Comparison of ENCODE assay signal across 1 cellular context in the genomic region with DNA sequence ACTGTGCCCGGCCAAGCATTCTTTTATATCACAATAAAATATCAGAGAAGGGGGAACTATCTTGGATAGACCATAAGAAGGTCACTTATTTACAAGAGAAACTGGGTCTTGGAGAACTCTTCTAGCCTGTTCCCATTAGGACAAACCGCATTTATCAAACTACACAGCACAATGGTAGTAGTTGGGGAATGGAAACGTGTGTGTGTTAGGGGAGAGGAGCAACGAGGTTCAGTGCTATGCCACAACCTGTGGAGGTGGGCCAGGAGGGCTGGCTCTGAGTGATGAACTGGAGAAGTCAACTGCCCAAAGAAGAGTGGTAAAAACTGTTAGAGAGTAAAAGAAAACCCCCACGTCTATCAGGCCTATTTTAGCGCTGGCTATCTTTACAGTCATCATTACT.
TF ChIP-seq lines count a peak whose summit lies in the region.

No MANE protein-coding gene starts in this region.

TF ChIP-seq in GM23338, 12 proteins besides CTCF, POLR2A, EP300 and RAD21:
- TF ChIP-seq, protein P1, sequence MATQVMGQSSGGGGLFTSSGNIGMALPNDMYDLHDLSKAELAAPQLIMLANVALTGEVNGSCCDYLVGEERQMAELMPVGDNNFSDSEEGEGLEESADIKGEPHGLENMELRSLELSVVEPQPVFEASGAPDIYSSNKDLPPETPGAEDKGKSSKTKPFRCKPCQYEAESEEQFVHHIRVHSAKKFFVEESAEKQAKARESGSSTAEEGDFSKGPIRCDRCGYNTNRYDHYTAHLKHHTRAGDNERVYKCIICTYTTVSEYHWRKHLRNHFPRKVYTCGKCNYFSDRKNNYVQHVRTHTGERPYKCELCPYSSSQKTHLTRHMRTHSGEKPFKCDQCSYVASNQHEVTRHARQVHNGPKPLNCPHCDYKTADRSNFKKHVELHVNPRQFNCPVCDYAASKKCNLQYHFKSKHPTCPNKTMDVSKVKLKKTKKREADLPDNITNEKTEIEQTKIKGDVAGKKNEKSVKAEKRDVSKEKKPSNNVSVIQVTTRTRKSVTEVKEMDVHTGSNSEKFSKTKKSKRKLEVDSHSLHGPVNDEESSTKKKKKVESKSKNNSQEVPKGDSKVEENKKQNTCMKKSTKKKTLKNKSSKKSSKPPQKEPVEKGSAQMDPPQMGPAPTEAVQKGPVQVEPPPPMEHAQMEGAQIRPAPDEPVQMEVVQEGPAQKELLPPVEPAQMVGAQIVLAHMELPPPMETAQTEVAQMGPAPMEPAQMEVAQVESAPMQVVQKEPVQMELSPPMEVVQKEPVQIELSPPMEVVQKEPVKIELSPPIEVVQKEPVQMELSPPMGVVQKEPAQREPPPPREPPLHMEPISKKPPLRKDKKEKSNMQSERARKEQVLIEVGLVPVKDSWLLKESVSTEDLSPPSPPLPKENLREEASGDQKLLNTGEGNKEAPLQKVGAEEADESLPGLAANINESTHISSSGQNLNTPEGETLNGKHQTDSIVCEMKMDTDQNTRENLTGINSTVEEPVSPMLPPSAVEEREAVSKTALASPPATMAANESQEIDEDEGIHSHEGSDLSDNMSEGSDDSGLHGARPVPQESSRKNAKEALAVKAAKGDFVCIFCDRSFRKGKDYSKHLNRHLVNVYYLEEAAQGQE (IDR thresholded peaks at IDR 0.05; ENCODE audit: unreplicated experiment): no peak
- TF ChIP-seq CREB1 (CRISPR knock-in tag; IDR thresholded peaks at IDR 0.05; ENCODE audit: low read depth) (no peak), POLR2AphosphoS5 (IDR thresholded peaks at IDR 0.05; ENCODE audit: low read depth) (no peak), ZNF331 (CRISPR knock-in tag; IDR thresholded peaks at IDR 0.05; ENCODE audit: low read depth) (no peak), EZH2phosphoT487 (IDR thresholded peaks at IDR 0.05; ENCODE audit: unreplicated experiment) (no peak), JUNB (IDR thresholded peaks at IDR 0.05; ENCODE audit: unreplicated experiment) (no peak), NANOG (IDR thresholded peaks at IDR 0.05; ENCODE audit: borderline replicate concordance) (no peak), EZH2 (IDR thresholded peaks at IDR 0.05; ENCODE audit: low read depth, unreplicated experiment) (no peak), ZNF114 (CRISPR knock-in tag; IDR thresholded peaks at IDR 0.05) (no peak), STAT1 (IDR thresholded peaks at IDR 0.05; ENCODE audit: unreplicated experiment) (no peak)
- TF ChIP-seq, protein P2, sequence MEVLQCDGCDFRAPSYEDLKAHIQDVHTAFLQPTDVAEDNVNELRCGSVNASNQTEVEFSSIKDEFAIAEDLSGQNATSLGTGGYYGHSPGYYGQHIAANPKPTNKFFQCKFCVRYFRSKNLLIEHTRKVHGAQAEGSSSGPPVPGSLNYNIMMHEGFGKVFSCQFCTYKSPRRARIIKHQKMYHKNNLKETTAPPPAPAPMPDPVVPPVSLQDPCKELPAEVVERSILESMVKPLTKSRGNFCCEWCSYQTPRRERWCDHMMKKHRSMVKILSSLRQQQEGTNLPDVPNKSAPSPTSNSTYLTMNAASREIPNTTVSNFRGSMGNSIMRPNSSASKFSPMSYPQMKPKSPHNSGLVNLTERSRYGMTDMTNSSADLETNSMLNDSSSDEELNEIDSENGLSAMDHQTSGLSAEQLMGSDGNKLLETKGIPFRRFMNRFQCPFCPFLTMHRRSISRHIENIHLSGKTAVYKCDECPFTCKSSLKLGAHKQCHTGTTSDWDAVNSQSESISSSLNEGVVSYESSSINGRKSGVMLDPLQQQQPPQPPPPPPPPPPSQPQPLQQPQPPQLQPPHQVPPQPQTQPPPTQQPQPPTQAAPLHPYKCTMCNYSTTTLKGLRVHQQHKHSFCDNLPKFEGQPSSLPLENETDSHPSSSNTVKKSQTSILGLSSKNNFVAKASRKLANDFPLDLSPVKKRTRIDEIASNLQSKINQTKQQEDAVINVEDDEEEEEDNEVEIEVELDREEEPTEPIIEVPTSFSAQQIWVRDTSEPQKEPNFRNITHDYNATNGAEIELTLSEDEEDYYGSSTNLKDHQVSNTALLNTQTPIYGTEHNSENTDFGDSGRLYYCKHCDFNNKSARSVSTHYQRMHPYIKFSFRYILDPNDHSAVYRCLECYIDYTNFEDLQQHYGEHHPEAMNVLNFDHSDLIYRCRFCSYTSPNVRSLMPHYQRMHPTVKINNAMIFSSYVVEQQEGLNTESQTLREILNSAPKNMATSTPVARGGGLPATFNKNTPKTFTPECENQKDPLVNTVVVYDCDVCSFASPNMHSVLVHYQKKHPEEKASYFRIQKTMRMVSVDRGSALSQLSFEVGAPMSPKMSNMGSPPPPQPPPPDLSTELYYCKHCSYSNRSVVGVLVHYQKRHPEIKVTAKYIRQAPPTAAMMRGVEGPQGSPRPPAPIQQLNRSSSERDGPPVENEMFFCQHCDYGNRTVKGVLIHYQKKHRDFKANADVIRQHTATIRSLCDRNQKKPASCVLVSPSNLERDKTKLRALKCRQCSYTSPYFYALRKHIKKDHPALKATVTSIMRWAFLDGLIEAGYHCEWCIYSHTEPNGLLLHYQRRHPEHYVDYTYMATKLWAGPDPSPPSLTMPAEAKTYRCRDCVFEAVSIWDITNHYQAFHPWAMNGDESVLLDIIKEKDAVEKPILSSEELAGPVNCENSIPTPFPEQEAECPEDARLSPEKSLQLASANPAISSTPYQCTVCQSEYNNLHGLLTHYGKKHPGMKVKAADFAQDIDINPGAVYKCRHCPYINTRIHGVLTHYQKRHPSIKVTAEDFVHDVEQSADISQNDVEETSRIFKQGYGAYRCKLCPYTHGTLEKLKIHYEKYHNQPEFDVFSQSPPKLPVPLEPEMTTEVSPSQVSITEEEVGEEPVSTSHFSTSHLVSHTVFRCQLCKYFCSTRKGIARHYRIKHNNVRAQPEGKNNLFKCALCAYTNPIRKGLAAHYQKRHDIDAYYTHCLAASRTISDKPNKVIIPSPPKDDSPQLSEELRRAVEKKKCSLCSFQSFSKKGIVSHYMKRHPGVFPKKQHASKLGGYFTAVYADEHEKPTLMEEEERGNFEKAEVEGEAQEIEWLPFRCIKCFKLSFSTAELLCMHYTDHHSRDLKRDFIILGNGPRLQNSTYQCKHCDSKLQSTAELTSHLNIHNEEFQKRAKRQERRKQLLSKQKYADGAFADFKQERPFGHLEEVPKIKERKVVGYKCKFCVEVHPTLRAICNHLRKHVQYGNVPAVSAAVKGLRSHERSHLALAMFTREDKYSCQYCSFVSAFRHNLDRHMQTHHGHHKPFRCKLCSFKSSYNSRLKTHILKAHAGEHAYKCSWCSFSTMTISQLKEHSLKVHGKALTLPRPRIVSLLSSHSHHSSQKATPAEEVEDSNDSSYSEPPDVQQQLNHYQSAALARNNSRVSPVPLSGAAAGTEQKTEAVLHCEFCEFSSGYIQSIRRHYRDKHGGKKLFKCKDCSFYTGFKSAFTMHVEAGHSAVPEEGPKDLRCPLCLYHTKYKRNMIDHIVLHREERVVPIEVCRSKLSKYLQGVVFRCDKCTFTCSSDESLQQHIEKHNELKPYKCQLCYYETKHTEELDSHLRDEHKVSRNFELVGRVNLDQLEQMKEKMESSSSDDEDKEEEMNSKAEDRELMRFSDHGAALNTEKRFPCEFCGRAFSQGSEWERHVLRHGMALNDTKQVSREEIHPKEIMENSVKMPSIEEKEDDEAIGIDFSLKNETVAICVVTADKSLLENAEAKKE (CRISPR knock-in tag; IDR thresholded peaks at IDR 0.05): no peak
